Comparison of ENCODE assay signal across 10 cellular contexts in the genomic region with DNA sequence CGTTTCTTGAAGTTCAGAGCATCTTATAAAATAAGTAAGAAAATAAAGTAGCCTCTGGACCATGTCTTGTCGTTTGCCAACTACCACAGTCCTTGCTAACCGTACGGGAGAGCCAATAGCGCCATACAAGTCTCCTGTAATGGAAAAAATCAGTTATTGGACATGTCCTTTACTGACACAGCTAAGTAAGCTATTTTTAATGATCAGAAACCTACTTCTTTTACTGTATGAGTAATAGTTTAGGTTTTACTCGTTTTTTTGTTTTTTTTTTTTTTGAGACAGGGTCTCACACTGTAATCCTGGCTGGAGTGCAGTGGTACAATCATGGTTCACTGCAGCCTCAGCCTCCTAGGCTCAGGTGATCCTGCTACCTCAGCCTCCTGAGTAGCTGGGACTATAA.
DNase-seq lines count a peak whose midpoint lies in the region; ATAC-seq and TF ChIP-seq lines count a peak whose summit lies in the region.
"Had no signal": no experiment of that assay in that cellular context is flagged by ENCODE, and none has a peak within 500 bp of the region (broad histone marks: within the 10 kb centered on the region; RNA-seq: fewer than 3 reads in every experiment).

No MANE protein-coding gene starts in this region.

- H3K27ac Mint-ChIP-seq in nephron progenitor cell = peak overlapping the region; percentile 96

- H3K9ac ChIP-seq in adipocyte (ENCODE audit: low read length) = peak overlapping the region; percentile 84

- H3K27me3 ChIP-seq in GM06990 (replicated peaks; ENCODE audit: control insufficient read depth, insufficient read depth, low read length) = no peaks in the 10 kb centered on the region
- no peaks in the 10 kb centered on the region for H3K27me3 ChIP-seq in adipocyte (replicated peaks; ENCODE audit: control insufficient read depth, insufficient read depth, low read length)

- TF ChIP-seq CTCF in GM06990 (IDR thresholded peaks at IDR 0.05; ENCODE audit: insufficient read depth, low read length, poor library complexity, severe bottlenecking) (no peak), nephron progenitor cell (IDR thresholded peaks at IDR 0.05) (no peak)

- peaks cover 3% of the 10 kb centered on the region for H3K36me3 ChIP-seq in GM06990 (ENCODE audit: control insufficient read depth, insufficient read depth, low read length)
- H3K36me3 ChIP-seq in adipocyte (ENCODE audit: control insufficient read depth, insufficient read depth, low read length, severe bottlenecking) = peaks cover 62% of the 10 kb centered on the region

- peaks cover 67% of the 10 kb centered on the region for H3K36me3 Mint-ChIP-seq in nephron progenitor cell (ENCODE audit: low read depth)

- H3K27me3 Mint-ChIP-seq in nephron progenitor cell (ENCODE audit: low read depth, poor library complexity) = no peaks in the 10 kb centered on the region

- no peaks in the 10 kb centered on the region for H3K9me3 Mint-ChIP-seq in nephron progenitor cell

- peak; percentile 13 for ATAC-seq in GM21786 (IDR thresholded peaks at IDR 0.05; ENCODE audit: unreplicated experiment)

- no peak overlapping the region for H3K4me3 Mint-ChIP-seq in nephron progenitor cell

- H3K4me1 Mint-ChIP-seq in nephron progenitor cell = peaks cover 13% of the 10 kb centered on the region

- H3K9me3 ChIP-seq in adipocyte (ENCODE audit: control insufficient read depth, low read length) = no peaks in the 10 kb centered on the region

- H3K4me1 ChIP-seq in adipocyte (ENCODE audit: control insufficient read depth, insufficient read depth, low read length) = peaks cover 70% of the 10 kb centered on the region

- peak; percentile 18 for DNase-seq in GM06990 (ENCODE audit: extremely low read depth, insufficient read length)
- DNase-seq in adipocyte (ENCODE audit: low read depth) = no peak
- no peak for DNase-seq in nephron progenitor cell
- no peak for DNase-seq in EL
- no peak for DNase-seq in SHP77 treated with DMSO at 0.1 percent for 48 hours (lab: John Stamatoyannopoulos, UW)
- DNase-seq in NCI-H69 (lab: John Stamatoyannopoulos, UW) = no peak
- no peak for DNase-seq in activated CD4-positive, CD25-positive, alpha-beta regulatory T cell treated with anti-CD3 and anti-CD28 coated beads, Interleukin-2, amount 50 U/mL, for 72 hours
- DNase-seq: activated effector memory CD4-positive, alpha-beta T cell treated with Interleukin-2 at 50 U/mL for 16 hours had no signal

- H3K4me3 ChIP-seq in GM06990 (replicated peaks; ENCODE audit: low read depth, low read length) (no peak overlapping the region), adipocyte (ENCODE audit: low read length) (peak overlapping the region; percentile 65)
- H3K4me3 ChIP-seq: SK-N-MC had no signal
